In genomic region chr5:66840527-66841013, GRCh38 we compare ENCODE assay signal across 8 cellular contexts.
DNase-seq lines count a peak whose midpoint lies in the region; ATAC-seq and TF ChIP-seq lines count a peak whose summit lies in the region.

No MANE protein-coding gene starts in this region.

- H3K9me3 ChIP-seq in right cardiac atrium (ENCODE audit: control insufficient read depth, low read length): no peaks in the 10 kb centered on the region

- peak overlapping the region; percentile 1; the same call in 1 of the 2 replicates for H2AFZ ChIP-seq in KMS-11 (ENCODE audit: low read depth)

- peak overlapping the region; percentile 66 for H3K4me2 ChIP-seq in KMS-11

- no peak for TF ChIP-seq CTCF in KMS-11 (conservative IDR thresholded peaks at IDR 0.05; ENCODE audit: low read depth, low read length)

- 0 out of 2 replicates have a peak overlapping the region, but pooled peaks have one; percentile 10 for H3K9ac ChIP-seq in KMS-11

- intact Hi-C loops in right cardiac atrium (cut with DNase I): no loop called here

- no peak for DNase-seq in epithelial cell of prostate (ENCODE audit: low read depth, low spot score)
- no peak for DNase-seq in NCI-H146 treated with DMSO at 0.1 percent for 48 hours (lab: John Stamatoyannopoulos, UW; ENCODE audit: unreplicated experiment)
- no peak for DNase-seq in DMS79 treated with DMSO at 0.1 percent for 48 hours (lab: John Stamatoyannopoulos, UW)
- no peak for DNase-seq in SHP77 (lab: John Stamatoyannopoulos, UW)
- no peak for DNase-seq in right cardiac atrium

- no peaks in the 10 kb centered on the region for H3K79me2 ChIP-seq in KMS-11 (ENCODE audit: insufficient read depth, low read depth)

- H3K27ac ChIP-seq in KMS-11 (peak overlapping the region; percentile 66), epithelial cell of prostate (peak overlapping the region; percentile 21), right cardiac atrium (ENCODE audit: low read length) (no peak overlapping the region)

- ATAC-seq in GM18858 (IDR thresholded peaks at IDR 0.05; ENCODE audit: unreplicated experiment) (peak; percentile 99), GM21723 (IDR thresholded peaks at IDR 0.05; ENCODE audit: unreplicated experiment) (peak; percentile 100), right cardiac atrium (no peak)

- H3K36me3 ChIP-seq in KMS-11 (ENCODE audit: insufficient read depth): no peaks in the 10 kb centered on the region

- 90% methylated on average over 2 of the region's 2 CpGs for WGBS in right cardiac atrium

- no peaks in the 10 kb centered on the region for H4K20me1 ChIP-seq in KMS-11 (ENCODE audit: insufficient read depth)

- H3K4me1 ChIP-seq in KMS-11 (ENCODE audit: low read depth, poor library complexity, severe bottlenecking): peaks cover 61% of the 10 kb centered on the region
- peaks cover 4% of the 10 kb centered on the region for H3K4me1 ChIP-seq in right cardiac atrium (ENCODE audit: control insufficient read depth, insufficient read depth, low read length)

- no peaks in the 10 kb centered on the region for H3K27me3 ChIP-seq in KMS-11 (ENCODE audit: insufficient read depth, low read depth)
- H3K27me3 ChIP-seq in right cardiac atrium (ENCODE audit: control insufficient read depth, insufficient read depth): no peaks in the 10 kb centered on the region

- H3K4me3 ChIP-seq in KMS-11 (IDR thresholded peaks at IDR 0.05; ENCODE audit: insufficient read depth, low read depth, low read length): no peak overlapping the region
- H3K4me3 ChIP-seq in right cardiac atrium (ENCODE audit: low read length): no peak overlapping the region

Comparison
In these comparisons a context has a peak if more than half of its experiments do, and no peak if none do; other contexts are left out.
1. ATAC-seq: peak in GM18858 (single experiment) and GM21723 (single experiment); none in right cardiac atrium (0 of 2).